Comparison of ENCODE assay signal across 8 cellular contexts in genomic region chr4:41257257-41257900, GRCh38. TPM values are rescaled to one million over a fixed set of nuclear protein-coding genes. Genes with fewer than 3 reads are reported as not detected.
DNase-seq lines count a peak whose midpoint lies in the region; ATAC-seq, FAIRE-seq and TF ChIP-seq lines count a peak whose summit lies in the region.

No MANE protein-coding gene starts in this region.

- no peaks in the 10 kb centered on the region for H3K9me3 ChIP-seq in OCI-LY7 (ENCODE audit: low read length)
- H3K9me3 ChIP-seq in spleen, result no peaks in the 10 kb centered on the region

- H3K79me2 ChIP-seq in OCI-LY7 (ENCODE audit: insufficient read depth, low read depth, low read length), result peaks cover 26% of the 10 kb centered on the region

- peaks cover 32% of the 10 kb centered on the region for H3K4me1 ChIP-seq in OCI-LY7 (ENCODE audit: insufficient read depth, low read length, poor library complexity, severe bottlenecking)
- peaks cover 2 to 19% (median 17%) of the 10 kb centered on the region in 6 donors for H3K4me1 ChIP-seq in spleen

- CTCF ChIA-PET in OCI-LY7 (lab: Charles Lee; ENCODE audit: unreplicated experiment), result interaction anchor here (0.7 kb wide), 1 partner anchor 41 kb away, joined by 3 read pairs; no protein-coding TSS in a partner anchor

- no peaks in the 10 kb centered on the region for H3K9me2 ChIP-seq in OCI-LY7 (ENCODE audit: insufficient read depth, low read length)

- H3K27ac ChIP-seq in OCI-LY7 (ENCODE audit: low read depth, low read length, poor library complexity, severe bottlenecking) (peak overlapping the region; percentile 67), spleen (no peak overlapping the region)

- TF ChIP-seq POLR2A in spleen (IDR thresholded peaks at IDR 0.05), result no peak

- H3K4me3 ChIP-seq in OCI-LY7 (ENCODE audit: low read depth, low read length, poor library complexity, severe bottlenecking) (peak overlapping the region; percentile 90), bronchial epithelial cell (ENCODE audit: low read depth, low read length) (peak overlapping the region; percentile 37), spleen (peak overlapping the region; percentile 17 to 72 (median 41))

- H3K27me3 ChIP-seq in bronchial epithelial cell (ENCODE audit: control insufficient read depth, insufficient read depth, low read length), result peaks cover 9% of the 10 kb centered on the region
- peaks cover 0 to 77% (median 35%) of the 10 kb centered on the region in 7 donors for H3K27me3 ChIP-seq in spleen (replicated peaks in 1 of 7)

- intact Hi-C loops in OCI-LY7 (cut with micrococcal nuclease; ENCODE audit: unreplicated experiment), result no loop called here
- intact Hi-C loops in spleen (cut with DNase I; ENCODE audit: low total_unique reads), result no loop called here

- no peak for TF ChIP-seq CTCF in OCI-LY7 (conservative IDR thresholded peaks at IDR 0.05; ENCODE audit: low read length)
- no peak for TF ChIP-seq CTCF in bronchial epithelial cell (IDR thresholded peaks at IDR 0.05; ENCODE audit: insufficient read depth, low read length, severe bottlenecking)
- TF ChIP-seq CTCF in spleen (IDR thresholded peaks at IDR 0.05 in 8 of 11, conservative IDR thresholded peaks at IDR 0.05 in 3 of 11), result no peak

- no peak for FAIRE-seq in bronchial epithelial cell (lab: Jason Lieb, UNC)

- peak; percentile 68 for ATAC-seq in GM18498 (IDR thresholded peaks at IDR 0.05; ENCODE audit: unreplicated experiment)
- ATAC-seq in HG03280 (IDR thresholded peaks at IDR 0.05; ENCODE audit: unreplicated experiment), result peak; percentile 45

- WGBS in spleen, 5 donors, result 1 to 2% (median 1%) methylated on average over 11 to 69 of the region's 69 CpGs

- DNase-seq in A172 (ENCODE audit: low spot score), result peak; percentile 55
- peak; percentile 79 for DNase-seq in OCI-LY7 (ENCODE audit: low spot score)
- no peak for DNase-seq in bronchial epithelial cell (ENCODE audit: low read depth)
- DNase-seq in iris pigment epithelial cell (ENCODE audit: low read depth), result peak; percentile 73
- DNase-seq in spleen, result peak; percentile 75
- DNase-seq in inferior parietal cortex (ENCODE audit: extremely low spot score), result no peak

- peaks cover 48% of the 10 kb centered on the region for H3K36me3 ChIP-seq in OCI-LY7 (ENCODE audit: insufficient read depth, low read length)
- H3K36me3 ChIP-seq in bronchial epithelial cell (ENCODE audit: control insufficient read depth, insufficient read depth, low read length), result no peaks in the 10 kb centered on the region
- no peaks in the 10 kb centered on the region for H3K36me3 ChIP-seq in spleen

- POLR2A ChIA-PET in OCI-LY7 (lab: Charles Lee), result interaction anchor here (0.6 to 3.0 kb wide), 19 partner anchors 10 to 1757 kb away, joined by 3 to 13 read pairs (median 4); partner anchors contain the start of gene APBB2

- H2AFZ ChIP-seq in OCI-LY7 (ENCODE audit: low read length), result peak overlapping the region; percentile 97; the same call in 1 of the 2 replicates

- H3K4me2 ChIP-seq in OCI-LY7 (ENCODE audit: low read length), result peak overlapping the region; percentile 91

- BruUV-seq in OCI-LY7 (replicated peaks; lab: Mats Ljungman, UMichigan), result no TSS peak

- H4K20me1 ChIP-seq in OCI-LY7 (ENCODE audit: insufficient read depth, low read length), result peaks cover 16% of the 10 kb centered on the region; the same call in 1 of the 2 replicates

RNA-seq across cellular contexts. Expression of gene UCHL1, which starts 0.7 kb away (rescaled TPM):
- 2,111 and 2,441 TPM in 2 replicates for total RNA-seq in A172 (2014; rRNA removed; shearing (Covaris generic))
- total RNA-seq in OCI-LY7 (2014; rRNA removed; shearing (Covaris generic)), result 409 and 430 TPM in 2 replicates
- total RNA-seq in OCI-LY7 (2022), result 375 and 432 TPM in 2 replicates
- total RNA-seq in bronchial epithelial cell, result 6.1 and 28.4 TPM in 2 replicates
- 1 to 10 TPM; 1.6 to 7.4 (median 3.0) TPM for total RNA-seq in spleen
- polyA plus RNA-seq in spleen, result 10 to 100 TPM in 1 of 3 donors, 1 to 10 TPM in 2; 3.5 to 11.2 (median 9.1) TPM

RNA-seq across cellular contexts. Expression of gene APBB2, which starts 43.0 kb away (rescaled TPM):
- 49.1 and 56.8 TPM in 2 replicates for total RNA-seq in A172 (2014; rRNA removed; shearing (Covaris generic))
- 47.4 and 66.4 TPM in 2 replicates for total RNA-seq in OCI-LY7 (2014; rRNA removed; shearing (Covaris generic))
- 88.5 and 89.8 TPM in 2 replicates for total RNA-seq in OCI-LY7 (2022)
- 39.2 and 45.2 TPM in 2 replicates for total RNA-seq in bronchial epithelial cell
- total RNA-seq in spleen, result 100 to 1,000 TPM in 2 of 7 donors, 10 to 100 TPM in 5; 49.2 to 115 (median 82.7) TPM
- polyA plus RNA-seq in spleen, result 1 to 10 TPM; 4.0 to 8.3 (median 5.1) TPM

Comparison
In these comparisons a context has a peak if more than half of its experiments do, and no peak if none do; other contexts are left out.
1. DNase-seq: peak in A172 (single experiment), OCI-LY7 (single experiment), iris pigment epithelial cell (single experiment) and spleen (single experiment); none in bronchial epithelial cell (single experiment) and inferior parietal cortex (single experiment).
2. H3K4me3 ChIP-seq: peak in every context shown above with its lines; median percentile 90 in OCI-LY7; 41 in spleen; 37 in bronchial epithelial cell.
3. RNA of gene UCHL1, which starts 0.7 kb away (total RNA-seq): 2,111 to 2,441 TPM in A172 and 375 to 432 TPM in OCI-LY7; 6.1 to 28.4 TPM in bronchial epithelial cell and 1.6 to 7.4 TPM in spleen; every median in the first group is over 10 times any median in the second.